1 cellular context compared by ENCODE assay signal in the genomic region with DNA sequence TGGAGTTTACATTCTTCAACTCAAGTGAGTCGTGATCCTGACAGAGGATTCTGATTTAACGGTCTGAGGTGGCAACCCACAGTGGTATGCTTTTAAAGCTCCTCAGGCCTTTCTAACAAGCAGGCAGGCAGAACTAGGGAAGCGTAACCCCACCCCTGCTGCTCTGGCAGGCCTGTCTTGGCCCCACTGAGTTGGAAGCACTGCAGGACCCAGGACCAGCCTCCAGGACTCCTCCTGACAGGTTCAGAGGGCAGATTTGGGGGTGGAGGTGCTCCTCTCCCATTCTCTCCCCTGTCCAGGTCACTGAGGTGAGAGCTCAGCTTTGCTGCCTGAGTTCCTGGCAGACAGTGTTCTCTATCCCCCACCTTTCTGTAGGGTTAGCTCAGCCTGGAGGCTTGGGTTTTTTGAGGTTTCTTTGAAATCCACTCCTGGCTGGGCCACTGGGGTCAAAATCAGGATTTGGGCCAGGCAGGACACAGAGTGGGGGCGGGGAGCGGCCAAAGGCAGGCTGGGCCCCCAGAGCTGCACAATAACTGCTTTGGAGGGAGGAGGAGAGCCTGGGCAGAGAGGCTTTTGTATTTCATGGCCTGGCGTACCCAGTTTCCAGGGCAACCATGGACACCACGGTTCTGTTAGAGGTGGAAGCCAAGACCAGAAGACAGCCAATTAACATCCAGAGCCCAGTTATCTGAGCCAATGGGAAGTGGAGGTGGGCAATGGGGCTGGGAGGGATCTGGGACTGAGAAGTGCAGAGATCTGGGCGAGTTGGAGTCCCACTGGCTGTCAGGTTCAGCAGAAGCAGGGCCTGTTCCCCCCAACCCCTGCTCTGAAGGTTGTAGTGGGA.
A peak's percentile ranks its signal among the peaks of the same experiment; 100 is the strongest.
TF ChIP-seq lines count a peak whose summit lies in the region.

No MANE protein-coding gene starts in this region.

TF ChIP-seq in K562, 482 proteins besides CTCF, POLR2A, EP300 and RAD21:
- TF ChIP-seq ZNF232 (CRISPR knock-in tag; IDR thresholded peaks at IDR 0.05) (no peak), SMAD4 (CRISPR knock-in tag; conservative IDR thresholded peaks at IDR 0.05) (no peak), MAFK (IDR thresholded peaks at IDR 0.05; ENCODE audit: low read length) (no peak), ZNF408 (CRISPR knock-in tag; IDR thresholded peaks at IDR 0.05; ENCODE audit: low read depth) (no peak), KDM1A (IDR thresholded peaks at IDR 0.05) (0 out of 4 replicates have a peak, but pooled peaks of 1 of the 2 experiments have one; percentile 7), TAF1 (IDR thresholded peaks at IDR 0.05; ENCODE audit: control insufficient read depth, extremely low read depth, insufficient read depth, low read length, severe bottlenecking) (no peak), PHF21A (IDR thresholded peaks at IDR 0.05; ENCODE audit: borderline replicate concordance, low read depth) (no peak), CSDE1 (IDR thresholded peaks at IDR 0.05) (no peak), SP2 (IDR thresholded peaks at IDR 0.05; ENCODE audit: extremely low read depth, low read depth, low read length, poor library complexity, severe bottlenecking) (no peak), HSF4 (CRISPR knock-in tag; IDR thresholded peaks at IDR 0.05; ENCODE audit: borderline replicate concordance) (no peak), CEBPG (CRISPR knock-in tag; IDR thresholded peaks at IDR 0.05) (no peak), CEBPG (tag; conservative IDR thresholded peaks at IDR 0.05 in 1 of 2, IDR thresholded peaks at IDR 0.05 in 1 of 2) (no peak), CBX2 (IDR thresholded peaks at IDR 0.05; ENCODE audit: insufficient read depth, low read length, poor library complexity, severe bottlenecking) (no peak), STAG1 (CRISPR knock-in tag; IDR thresholded peaks at IDR 0.05; ENCODE audit: borderline replicate concordance) (no peak), ZNF444 (CRISPR knock-in tag; IDR thresholded peaks at IDR 0.05) (no peak), MECOM (CRISPR knock-in tag; IDR thresholded peaks at IDR 0.05) (no peak), ETV6 (IDR thresholded peaks at IDR 0.05; ENCODE audit: borderline replicate concordance in 1 of 2, low read depth in 2 of 2, low read length in 1 of 2) (no peak), ETV6 (CRISPR knock-in tag; IDR thresholded peaks at IDR 0.05; ENCODE audit: borderline replicate concordance) (no peak), DACH1 (IDR thresholded peaks at IDR 0.05; ENCODE audit: partially characterized antibody) (no peak), KDM2B (CRISPR knock-in tag; IDR thresholded peaks at IDR 0.05) (no peak), YBX1 (IDR thresholded peaks at IDR 0.05) (no peak), RFX1 (IDR thresholded peaks at IDR 0.05) (peak; percentile 63; the same call in 1 of the 2 replicates), ZBTB49 (CRISPR knock-in tag; IDR thresholded peaks at IDR 0.05; ENCODE audit: borderline replicate concordance) (no peak), SREBF2 (CRISPR knock-in tag; IDR thresholded peaks at IDR 0.05) (no peak), MAZ (CRISPR knock-in tag; conservative IDR thresholded peaks at IDR 0.05 in 1 of 2, IDR thresholded peaks at IDR 0.05 in 1 of 2) (no peak), ZNF398 (CRISPR knock-in tag; IDR thresholded peaks at IDR 0.05) (no peak), NFYB (IDR thresholded peaks at IDR 0.05; ENCODE audit: extremely low read depth, insufficient read length) (peak; percentile 62), ZBTB1 (CRISPR knock-in tag; IDR thresholded peaks at IDR 0.05; ENCODE audit: borderline replicate concordance, low read depth) (no peak)
